Comparison of ENCODE assay signal across 4 cellular contexts in genomic region chr10:91472911-91473310, GRCh38.
TF ChIP-seq lines count a peak whose summit lies in the region.

No MANE protein-coding gene starts in this region.

TF ChIP-seq in SK-N-SH treated with all-trans-retinoic acid at 6 μM for 48 hours, 23 proteins besides CTCF, POLR2A, EP300 and RAD21:
- peak; percentile 11; the same call in 1 of the 2 replicates for TF ChIP-seq ZFP30 (CRISPR knock-in tag; IDR thresholded peaks at IDR 0.05)
- TF ChIP-seq ZFP3 (CRISPR knock-in tag; IDR thresholded peaks at IDR 0.05), result no peak

TF ChIP-seq in SK-N-SH, 30 proteins besides CTCF, POLR2A, EP300 and RAD21:
- no peak for TF ChIP-seq RFX5 (IDR thresholded peaks at IDR 0.05; ENCODE audit: low read length)
- no peak for TF ChIP-seq TCF12 (IDR thresholded peaks at IDR 0.05)
- TF ChIP-seq USF2 (IDR thresholded peaks at IDR 0.05; ENCODE audit: borderline replicate concordance, low read depth, low read length), result no peak
- no peak for TF ChIP-seq SIN3A (IDR thresholded peaks at IDR 0.05; ENCODE audit: borderline replicate concordance, low read depth, low read length)
- TF ChIP-seq USF1 (IDR thresholded peaks at IDR 0.05; ENCODE audit: borderline replicate concordance, low read depth), result no peak
- no peak for TF ChIP-seq IRF3 (IDR thresholded peaks at IDR 0.05; ENCODE audit: low read depth, low read length)
- no peak for TF ChIP-seq TEAD4 (IDR thresholded peaks at IDR 0.05; ENCODE audit: borderline replicate concordance, insufficient read depth)
- TF ChIP-seq GATA2 (CRISPR knock-in tag; IDR thresholded peaks at IDR 0.05), result no peak
TF ChIP-seq in SK-N-SH: peak in this region for 0.

TF ChIP-seq in HEK293, 187 proteins besides CTCF, POLR2A, EP300 and RAD21 (continued from another document):
- peak; percentile 96 for TF ChIP-seq ZNF558 (tag by site-specific recombination; IDR thresholded peaks at IDR 0.05)

TF ChIP-seq in HepG2, 621 proteins besides CTCF, POLR2A, EP300 and RAD21:
- TF ChIP-seq ETV6 (CRISPR knock-in tag; conservative IDR thresholded peaks at IDR 0.05), result no peak
- no peak for TF ChIP-seq ZNF20 (CRISPR knock-in tag; IDR thresholded peaks at IDR 0.05)
